In genomic region chr11:116472661-116473060, GRCh38 we compare ENCODE assay signal across 26 cellular contexts.
DNase-seq lines count a peak whose midpoint lies in the region; ATAC-seq, FAIRE-seq and TF ChIP-seq lines count a peak whose summit lies in the region.
"Had no signal": no experiment of that assay in that cellular context is flagged by ENCODE, and none has a peak within 500 bp of the region (broad histone marks: within the 10 kb centered on the region; RNA-seq: fewer than 3 reads in every experiment).

No MANE protein-coding gene starts in this region.

- H3K4me3 ChIP-seq in right atrium auricular region (no peak overlapping the region), epithelial cell of proximal tubule (ENCODE audit: low read depth, low read length) (no peak overlapping the region), tibial nerve (no peak overlapping the region)
- H3K4me3 ChIP-seq: upper lobe of left lung had no signal

- TF ChIP-seq EP300 in tibial nerve (IDR thresholded peaks at IDR 0.05), result no peak

- H3K27ac Mint-ChIP-seq in nephron progenitor cell, result peak overlapping the region; percentile 93
- H3K27ac Mint-ChIP-seq: activated naive CD4-positive, alpha-beta T cell treated with anti-CD3 and anti-CD28 coated beads, Interleukin-2, amount 50 U/mL, for 72 hours; activated T-helper 1 cell treated with anti-CD3 and anti-CD28 coated beads, Interleukin-12 subunit alpha, Interleukin-12 subunit beta, Interleukin-2, Interleukin-4 antibody, amounts not matched to agents 30 ng/mL and 10 ng/mL and 1 ng/mL, durations not matched to agents 14 hours and 24 hours and 36 hours; natural killer cell had no signal

- H3K36me3 ChIP-seq in right atrium auricular region (no peaks in the 10 kb centered on the region), tibial nerve (no peaks in the 10 kb centered on the region)
- H3K36me3 ChIP-seq: BE2C, upper lobe of left lung had no signal

- no peaks in the 10 kb centered on the region for H3K4me1 ChIP-seq in right atrium auricular region
- peaks cover 0 to 22% (median 0%) of the 10 kb centered on the region in 4 donors for H3K4me1 ChIP-seq in tibial nerve
- H3K4me1 ChIP-seq: upper lobe of left lung had no signal

- TF ChIP-seq CTCF in right atrium auricular region (IDR thresholded peaks at IDR 0.05) (no peak), epithelial cell of proximal tubule (conservative IDR thresholded peaks at IDR 0.05; ENCODE audit: low read depth, low read length) (no peak), nephron progenitor cell (IDR thresholded peaks at IDR 0.05) (no peak), tibial nerve (IDR thresholded peaks at IDR 0.05) (no peak)

- peak overlapping the region; percentile 52 for H3K4me3 Mint-ChIP-seq in nephron progenitor cell
- H3K4me3 Mint-ChIP-seq: activated T-helper 1 cell treated with anti-CD3 and anti-CD28 coated beads, Interleukin-12 subunit alpha, Interleukin-12 subunit beta, Interleukin-2, Interleukin-4 antibody, amounts not matched to agents 30 ng/mL and 10 ng/mL and 1 ng/mL, durations not matched to agents 14 hours and 24 hours and 36 hours; natural killer cell had no signal

- peaks cover 6% of the 10 kb centered on the region for H3K36me3 Mint-ChIP-seq in nephron progenitor cell (ENCODE audit: low read depth)
- H3K36me3 Mint-ChIP-seq: activated naive CD4-positive, alpha-beta T cell treated with anti-CD3 and anti-CD28 coated beads, Interleukin-2, amount 50 U/mL, for 72 hours; natural killer cell had no signal

- H3K9me3 Mint-ChIP-seq in nephron progenitor cell, result peaks cover 12% of the 10 kb centered on the region
- H3K9me3 Mint-ChIP-seq: activated T-helper 1 cell treated with anti-CD3 and anti-CD28 coated beads, Interleukin-12 subunit alpha, Interleukin-12 subunit beta, Interleukin-2, Interleukin-4 antibody, amounts not matched to agents 30 ng/mL and 10 ng/mL and 1 ng/mL, durations not matched to agents 14 hours and 24 hours and 36 hours; natural killer cell had no signal

- intact Hi-C loops in Right ventricle myocardium inferior (cut with DNase I), result no loop called here

- peak; percentile 39 for ATAC-seq in Right ventricle myocardium inferior
- ATAC-seq: activated naive CD4-positive, alpha-beta T cell treated with anti-CD3 and anti-CD28 coated beads, Interleukin-2, amount 50 U/mL, for 72 hours; natural killer cell; stimulated activated naive CD8-positive, alpha-beta T cell treated with anti-CD3 and anti-CD28 coated beads, Interleukin-15, Interleukin-2, amounts not matched to agents 100 U/mL and 50 U/mL, for 24 hours had no signal

- peaks cover 64% of the 10 kb centered on the region for H3K4me1 Mint-ChIP-seq in nephron progenitor cell
- H3K4me1 Mint-ChIP-seq: natural killer cell had no signal

- 42 to 54% methylated on average over 1 of the region's 1 CpG for WGBS in tibial nerve, 2 donors

- no peak overlapping the region for H3K27ac ChIP-seq in right atrium auricular region
- no peak overlapping the region for H3K27ac ChIP-seq in tibial nerve
- H3K27ac ChIP-seq: 22Rv1, upper lobe of left lung had no signal

- TF ChIP-seq POLR2A in tibial nerve (IDR thresholded peaks at IDR 0.05), result no peak

- H3K27me3 Mint-ChIP-seq in nephron progenitor cell (ENCODE audit: low read depth, poor library complexity), result peaks cover 10% of the 10 kb centered on the region

- no peak for DNase-seq in Right ventricle myocardium inferior (ENCODE audit: missing footprints)
- no peak for DNase-seq in right atrium auricular region (ENCODE audit: low spot score)
- DNase-seq in epithelial cell of proximal tubule (ENCODE audit: low read depth), result peak; percentile 4
- DNase-seq in nephron progenitor cell, result no peak
- DNase-seq in urothelium cell line (ENCODE audit: low spot score), result no peak
- DNase-seq in stimulated activated CD8-positive, alpha-beta memory T cell treated with anti-CD3 and anti-CD28 coated beads, Interleukin-4, amount 100 ng/mL, for 48 hours, result no peak
- no peak for DNase-seq in DMS153 (lab: John Stamatoyannopoulos, UW)
- no peak for DNase-seq in tibial nerve (ENCODE audit: low spot score in 2 of 2)
- DNase-seq: activated CD4-positive, CD25-positive, alpha-beta regulatory T cell treated with anti-CD3 and anti-CD28 coated beads, Interleukin-2, amount 50 U/mL, for 72 hours; BE2C; HCEC 1CT; mesenchymal stem cell; natural killer cell; NCI-H1092 treated with DMSO at 0.1 percent for 48 hours; NCI-H2081 treated with DMSO at 0.1 percent for 48 hours; NCI-H446; NK-92 treated with Interleukin-12 subunit alpha and Interleukin-12 subunit beta, amount 100 ng/mL, for 24 hours; small intestine; stimulated activated CD4-positive, alpha-beta T cell treated with anti-CD3 and anti-CD28 coated beads, Interleukin-2, amount 100 ng/mL, for 48 hours; stimulated activated naive CD8-positive, alpha-beta T cell treated with anti-CD3 and anti-CD28 coated beads, Interleukin-15, Interleukin-2, amounts not matched to agents 100 U/mL and 50 U/mL, for 24 hours; upper lobe of left lung had no signal

- peak; percentile 9 for FAIRE-seq in urothelium cell line (lab: Jason Lieb, UNC)
- FAIRE-seq: colon, RCC 7860, small intestine had no signal

- H3K27me3 ChIP-seq in right atrium auricular region (no peaks in the 10 kb centered on the region), tibial nerve (no peaks in the 10 kb centered on the region)
- H3K27me3 ChIP-seq: BE2C, upper lobe of left lung had no signal

- H3K9me3 ChIP-seq in right atrium auricular region (peaks cover 0 to 3% of the 10 kb centered on the region in 2 donors), tibial nerve (no peaks in the 10 kb centered on the region)
- H3K9me3 ChIP-seq: BE2C, upper lobe of left lung had no signal
